Comparison of ENCODE assay signal across 31 cellular contexts in the genomic region with DNA sequence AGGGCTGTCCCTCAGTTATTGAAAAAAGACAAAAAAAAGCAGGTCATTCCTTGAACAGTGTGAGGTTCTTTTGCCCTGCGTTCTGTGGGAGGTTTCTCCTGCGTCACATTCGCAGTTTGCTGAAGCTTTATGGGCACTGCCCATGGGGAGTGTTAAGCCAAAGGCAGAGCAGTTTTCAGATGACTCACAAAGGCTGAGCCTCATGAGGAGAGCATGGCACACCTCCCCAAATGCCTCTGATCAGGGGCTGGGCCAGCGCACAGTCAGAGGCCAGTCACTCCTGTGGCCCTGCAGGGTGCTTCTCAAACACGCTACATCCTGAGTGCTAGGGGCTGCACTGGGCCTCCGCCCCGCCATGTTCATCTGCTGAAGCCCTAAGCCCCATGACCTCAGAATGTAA. TPM values are rescaled to one million over a fixed set of nuclear protein-coding genes. Genes with fewer than 3 reads are reported as not detected.
"Had no signal": no experiment of that assay in that cellular context is flagged by ENCODE, and none has a peak within 500 bp of the region (broad histone marks: within the 10 kb centered on the region; RNA-seq: fewer than 3 reads in every experiment).

No MANE protein-coding gene starts in this region.

- H3K27me3 ChIP-seq: body of pancreas, cardiac muscle cell, colonic mucosa, hepatocyte had no signal

- H3K9me3 ChIP-seq: body of pancreas, colonic mucosa had no signal

- DNase-seq: activated CD4-positive, alpha-beta memory T cell treated with anti-CD3 and anti-CD28 coated beads, Interleukin-2, amount 10 ng/mL, durations not matched to agents 7 days and 5 days; activated CD4-positive, alpha-beta T cell treated with anti-CD3 and anti-CD28 coated beads for 1 hour; activated CD4-positive, alpha-beta T cell treated with anti-CD3 and anti-CD28 coated beads for 4 hours; activated CD4-positive, alpha-beta T cell treated with anti-CD3 and anti-CD28 coated beads, Interleukin-2, amount 10 ng/mL, durations not matched to agents 7 days and 5 days; activated CD4-positive, alpha-beta T cell treated with anti-CD3 and anti-CD28 coated beads, Interleukin-2, amount 50 U/mL, for 4 hours; activated CD8-positive, alpha-beta memory T cell treated with anti-CD3 and anti-CD28 coated beads, Interleukin-2, amount 50 U/mL, for 48 hours; activated gamma-delta T cell treated with Interleukin-2 at 50 U/mL for 16 hours; activated naive CD4-positive, alpha-beta T cell treated with anti-CD3 and anti-CD28 coated beads, Interleukin-2, amount 50 U/mL, for 16 hours; activated naive CD4-positive, alpha-beta T cell treated with Interleukin-2 at 50 U/mL for 16 hours; activated T-cell treated with anti-CD3 and anti-CD28 coated beads for 4 hours; activated T-cell treated with anti-CD3 and anti-CD28 coated beads, Interleukin-2, amount 50 U/mL, for 24 hours; activated T-cell treated with anti-CD3 and anti-CD28 coated beads, Interleukin-2, amount 50 U/mL, for 72 hours; amniotic stem cell; aorta; body of pancreas; central memory CD4-positive, alpha-beta T cell; cerebellar nuclear complex; colonic mucosa; effector CD8-positive, alpha-beta T cell; foreskin melanocyte; heart right ventricle; T-helper 2 cell had no signal

- H3K36me3 ChIP-seq: cardiac muscle cell, colonic mucosa, esophagus muscularis mucosa, gastroesophageal sphincter, heart right ventricle had no signal

- H3K4me3 ChIP-seq: body of pancreas, cardiac muscle cell, colonic mucosa, esophagus muscularis mucosa, gastroesophageal sphincter, heart right ventricle, hepatocyte had no signal

- FAIRE-seq: endometrium, endothelial cell of umbilical vein, TTC549 had no signal

RNA-seq across cellular contexts. Expression of a gene that starts 38.4 kb away (rescaled TPM):
- total RNA-seq: activated CD4-positive, alpha-beta memory T cell treated with anti-CD3 and anti-CD28 coated beads, Interleukin-2, amount 10 ng/mL, durations not matched to agents 7 days and 5 days; activated CD4-positive, alpha-beta T cell treated with anti-CD3 and anti-CD28 coated beads, Interleukin-2, amount 10 ng/mL, durations not matched to agents 7 days and 5 days; activated T-cell treated with anti-CD3 and anti-CD28 coated beads, Interleukin-2, amount 50 U/mL, for 72 hours; colonic mucosa; dermis microvascular lymphatic vessel endothelial cell; endothelial cell of umbilical vein; T-helper 1 cell treated with Interleukin-12 subunit alpha and Interleukin-12 subunit beta and Interleukin-4 antibody, amounts not matched to agents 30 ng/mL and 1 ng/mL, for 36 hours had no signal
